27 cellular contexts compared by ENCODE assay signal in the genomic region with DNA sequence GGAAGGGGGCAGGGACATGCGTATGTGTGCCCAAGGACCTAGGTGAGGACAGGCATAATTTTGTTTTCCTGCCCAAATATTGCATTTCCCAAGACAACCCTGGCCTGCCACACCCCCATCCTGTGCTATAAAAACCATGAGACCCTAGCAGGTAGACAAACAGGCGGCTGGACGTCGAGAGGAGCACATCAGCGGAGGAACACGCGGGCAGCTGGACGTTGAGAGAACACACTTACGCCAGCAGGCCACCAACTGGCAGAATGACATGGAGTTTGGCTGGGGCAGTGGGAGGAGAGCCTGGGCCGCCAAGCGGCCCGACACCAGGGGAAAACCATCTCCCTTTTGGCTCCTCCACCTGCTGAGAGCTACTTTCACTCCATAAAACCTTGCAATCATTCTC.
"Had no signal": no experiment of that assay in that cellular context is flagged by ENCODE, and none has a peak within 500 bp of the region (broad histone marks: within the 10 kb centered on the region; RNA-seq: fewer than 3 reads in every experiment).

No MANE protein-coding gene starts in this region.

- H3K27ac ChIP-seq: RWPE1, SJCRH30, VCaP had no signal

- H3K27me3 ChIP-seq: adrenal gland, breast epithelium, Peyer's patch, SJCRH30 had no signal

- H3K4me3 ChIP-seq: adrenal gland, breast epithelium, K562, Peyer's patch, SJCRH30 had no signal

- DNase-seq: activated CD4-positive, alpha-beta memory T cell treated with anti-CD3 and anti-CD28 coated beads, Interleukin-2, amount 10 ng/mL, durations not matched to agents 7 days and 5 days; activated CD4-positive, alpha-beta T cell treated with anti-CD3 and anti-CD28 coated beads, Interleukin-2, amount 10 ng/mL, durations not matched to agents 7 days and 5 days; activated CD4-positive, CD25-positive, alpha-beta regulatory T cell; activated CD8-positive, alpha-beta memory T cell treated with anti-CD3 and anti-CD28 coated beads, Interleukin-2, amount 50 U/mL, for 4 hours; activated naive CD4-positive, alpha-beta T cell treated with anti-CD3 and anti-CD28 coated beads, Interleukin-2, amount 50 U/mL, for 16 hours; activated naive CD8-positive, alpha-beta T cell treated with anti-CD3 and anti-CD28 coated beads, Interleukin-2, amount 10 ng/mL, durations not matched to agents 7 days and 5 days; activated T-cell treated with anti-CD3 and anti-CD28 coated beads, Interleukin-2, amount 50 U/mL, for 72 hours; adrenal gland; anterior cingulate cortex; Karpas-422; NCI-H1105 treated with DMSO at 0.1 percent for 48 hours; NCI-H1436 treated with DMSO at 0.1 percent for 48 hours; NCI-H187; NCI-H2081; NCI-H510A treated with DMSO at 0.1 percent for 48 hours; NCI-H69; NK-92 treated with Interleukin-12 subunit alpha and Interleukin-12 subunit beta, amount 100 ng/mL, for 24 hours; Peyer's patch; Right ventricle myocardium superior; SJCRH30; SK-N-SH; T-helper 1 cell had no signal

- H3K27me3 Mint-ChIP-seq: activated CD4-positive, alpha-beta memory T cell treated with anti-CD3 and anti-CD28 coated beads, Interleukin-2, amount 10 ng/mL, durations not matched to agents 7 days and 5 days; activated CD4-positive, alpha-beta T cell treated with anti-CD3 and anti-CD28 coated beads, Interleukin-2, amount 10 ng/mL, durations not matched to agents 7 days and 5 days; activated naive CD8-positive, alpha-beta T cell treated with anti-CD3 and anti-CD28 coated beads, Interleukin-2, amount 10 ng/mL, durations not matched to agents 7 days and 5 days had no signal

- H3K9ac ChIP-seq: SK-N-SH had no signal

- H3K4me2 ChIP-seq: SK-N-SH had no signal

- H3K9me3 ChIP-seq: adrenal gland, breast epithelium, Peyer's patch, SJCRH30, SK-N-SH had no signal

- FAIRE-seq: K562 had no signal

- H3K4me3 Mint-ChIP-seq: activated CD4-positive, alpha-beta memory T cell treated with anti-CD3 and anti-CD28 coated beads, Interleukin-2, amount 10 ng/mL, durations not matched to agents 7 days and 5 days; activated CD4-positive, alpha-beta T cell treated with anti-CD3 and anti-CD28 coated beads, Interleukin-2, amount 10 ng/mL, durations not matched to agents 7 days and 5 days; activated naive CD8-positive, alpha-beta T cell treated with anti-CD3 and anti-CD28 coated beads, Interleukin-2, amount 10 ng/mL, durations not matched to agents 7 days and 5 days; activated T-cell treated with anti-CD3 and anti-CD28 coated beads, Interleukin-2, amount 50 U/mL, for 72 hours had no signal

- H3K9me3 Mint-ChIP-seq: activated CD4-positive, alpha-beta memory T cell treated with anti-CD3 and anti-CD28 coated beads, Interleukin-2, amount 10 ng/mL, durations not matched to agents 7 days and 5 days; activated naive CD8-positive, alpha-beta T cell treated with anti-CD3 and anti-CD28 coated beads, Interleukin-2, amount 10 ng/mL, durations not matched to agents 7 days and 5 days; activated T-cell treated with anti-CD3 and anti-CD28 coated beads, Interleukin-2, amount 50 U/mL, for 72 hours; activated T-helper 2 cell treated with anti-CD3 and anti-CD28 coated beads, Interferon-gamma antibody, Interleukin-2, Interleukin-4, amounts not matched to agents 10 μg/mL and 5 μg/mL and 100 μg/mL, durations not matched to agents 14 hours and 24 hours and 36 hours had no signal

- ATAC-seq: activated T-cell treated with anti-CD3 and anti-CD28 coated beads, Interleukin-2, amount 50 U/mL, for 72 hours; K562 had no signal

- H3K4me1 ChIP-seq: breast epithelium had no signal

- H3K27ac Mint-ChIP-seq: activated CD4-positive, alpha-beta memory T cell treated with anti-CD3 and anti-CD28 coated beads, Interleukin-2, amount 10 ng/mL, durations not matched to agents 7 days and 5 days; activated CD4-positive, alpha-beta T cell treated with anti-CD3 and anti-CD28 coated beads, Interleukin-2, amount 10 ng/mL, durations not matched to agents 7 days and 5 days; activated naive CD8-positive, alpha-beta T cell treated with anti-CD3 and anti-CD28 coated beads, Interleukin-2, amount 10 ng/mL, durations not matched to agents 7 days and 5 days; activated T-cell treated with anti-CD3 and anti-CD28 coated beads, Interleukin-2, amount 50 U/mL, for 72 hours; activated T-helper 2 cell treated with anti-CD3 and anti-CD28 coated beads, Interferon-gamma antibody, Interleukin-2, Interleukin-4, amounts not matched to agents 10 μg/mL and 5 μg/mL and 100 μg/mL, durations not matched to agents 14 hours and 24 hours and 36 hours had no signal

- H3K36me3 ChIP-seq: adrenal gland, breast epithelium, Peyer's patch, SJCRH30 had no signal
